19 cellular contexts compared by ENCODE assay signal in genomic region chr14:64767215-64767964, GRCh38.
"Had no signal": no experiment of that assay in that cellular context is flagged by ENCODE, and none has a peak within 500 bp of the region (broad histone marks: within the 10 kb centered on the region; RNA-seq: fewer than 3 reads in every experiment).

No MANE protein-coding gene starts in this region.

- H3K27ac Mint-ChIP-seq: activated T-helper 17 cell treated with anti-CD3 and anti-CD28 coated beads, Interleukin-2, amount 50 U/mL, for 72 hours had no signal

- H3K9me3 ChIP-seq: heart left ventricle, lower lobe of right lung, ovary, tibial artery, vagina had no signal

- H3K4me3 ChIP-seq: heart left ventricle, lower lobe of right lung, ovary, tibial artery, vagina had no signal

- H3K9me3 Mint-ChIP-seq: activated T-helper 17 cell treated with anti-CD3 and anti-CD28 coated beads, Interleukin-2, amount 50 U/mL, for 72 hours; central memory CD8-positive, alpha-beta T cell had no signal

- ATAC-seq: activated T-helper 17 cell treated with anti-CD3 and anti-CD28 coated beads, Interleukin-2, amount 50 U/mL, for 72 hours; heart left ventricle; lower lobe of right lung had no signal

- H3K4me3 Mint-ChIP-seq: activated T-helper 17 cell treated with anti-CD3 and anti-CD28 coated beads, Interleukin-2, amount 50 U/mL, for 72 hours; central memory CD8-positive, alpha-beta T cell had no signal

- DNase-seq: activated CD4-positive, CD25-positive, alpha-beta regulatory T cell treated with anti-CD3 and anti-CD28 coated beads, Interleukin-2, amount 50 U/mL, for 72 hours; activated naive CD4-positive, alpha-beta T cell treated with Interleukin-2 at 50 U/mL for 16 hours; activated T-cell treated with anti-CD3 and anti-CD28 coated beads for 4 hours; anterior cingulate cortex; brain microvascular endothelial cell; cortex of kidney; effector CD8-positive, alpha-beta T cell; foreskin melanocyte; lower lobe of right lung; midbrain; stimulated activated CD4-positive, alpha-beta T cell treated with anti-CD3 and anti-CD28 coated beads, Interleukin-12 subunit alpha, Interleukin-12 subunit beta, amount 100 ng/mL, for 4 hours; stimulated activated CD4-positive, alpha-beta T cell treated with anti-CD3 and anti-CD28 coated beads, Interleukin-2, amount 100 ng/mL, for 24 hours; T1000 had no signal

- H3K27me3 ChIP-seq: brain microvascular endothelial cell, heart left ventricle, ovary, tibial artery, vagina had no signal

- H3K27ac ChIP-seq: brain microvascular endothelial cell, heart left ventricle, lower lobe of right lung, ovary, tibial artery, vagina had no signal

- H3K36me3 ChIP-seq: brain microvascular endothelial cell, lower lobe of right lung, ovary, vagina had no signal

- H3K27me3 Mint-ChIP-seq: activated T-helper 17 cell treated with anti-CD3 and anti-CD28 coated beads, Interleukin-2, amount 50 U/mL, for 72 hours; central memory CD8-positive, alpha-beta T cell had no signal
